Comparison of ENCODE assay signal across 8 cellular contexts in the genomic region with DNA sequence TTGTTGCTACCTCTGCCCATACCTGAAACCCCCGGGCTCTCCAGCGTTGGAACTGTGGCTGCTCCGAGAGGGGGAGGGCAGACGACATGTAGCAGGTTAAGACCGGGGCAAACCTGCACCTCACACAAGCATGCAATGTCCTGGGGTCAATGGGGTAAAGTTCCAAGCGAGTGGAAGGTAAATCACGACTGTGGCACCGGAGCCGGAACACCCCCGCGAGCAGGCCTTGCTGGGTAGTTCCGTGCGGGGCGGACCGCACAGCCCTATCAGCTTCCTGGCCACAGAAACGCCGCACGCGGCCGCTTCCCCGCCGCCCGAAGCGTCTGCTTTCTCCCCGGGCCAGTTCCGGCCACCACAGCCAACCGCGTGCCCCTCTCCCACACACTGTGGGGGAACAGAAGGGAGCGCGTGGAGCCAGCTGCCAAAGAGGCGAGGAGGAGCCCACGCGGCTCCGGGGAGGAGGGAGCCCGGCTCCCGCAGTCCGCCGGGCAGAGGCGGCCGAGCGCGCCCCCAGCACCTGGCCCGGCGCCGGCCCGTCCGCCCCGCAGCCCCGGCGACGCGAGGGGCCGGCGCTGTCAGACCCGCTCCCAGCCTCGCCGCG. TPM values are rescaled to one million over a fixed set of nuclear protein-coding genes. Genes with fewer than 3 reads are reported as not detected.
A peak's percentile ranks its signal among the peaks of the same experiment; 100 is the strongest.
DNase-seq lines count a peak whose midpoint lies in the region; ATAC-seq and TF ChIP-seq lines count a peak whose summit lies in the region.

No MANE protein-coding gene starts in this region.

- no peak overlapping the region for H3K27ac Mint-ChIP-seq in central memory CD8-positive, alpha-beta T cell (ENCODE audit: low read depth)

- H3K4me1 ChIP-seq in SJCRH30 (peaks cover 13% of the 10 kb centered on the region; the same call in 1 of the 2 replicates), liver (ENCODE audit: control insufficient read depth in 4 of 4, insufficient read depth in 4 of 4, low read length in 3 of 4) (peaks cover 4 to 52% (median 35%) of the 10 kb centered on the region in 4 donors), suprapubic skin (peaks cover 22% of the 10 kb centered on the region)

- H3K27me3 ChIP-seq in SJCRH30 (peaks cover 37% of the 10 kb centered on the region), liver (ENCODE audit: control insufficient read depth in 4 of 4, insufficient read depth in 4 of 4, low read length in 3 of 4) (no peaks in the 10 kb centered on the region), suprapubic skin (peaks cover 5% of the 10 kb centered on the region)

- H3K9me3 ChIP-seq in SJCRH30 (replicated peaks) (no peaks in the 10 kb centered on the region), liver (ENCODE audit: control insufficient read depth in 4 of 4, low read length in 3 of 4) (no peaks in the 10 kb centered on the region), suprapubic skin (no peaks in the 10 kb centered on the region)

- peak overlapping the region; percentile 44 to 64 for H3K9ac ChIP-seq in liver (ENCODE audit: low read depth in 1 of 2, low read length in 2 of 2)

- H3K27me3 Mint-ChIP-seq in central memory CD8-positive, alpha-beta T cell: peaks cover 57% of the 10 kb centered on the region

- H3K27ac ChIP-seq in SJCRH30: no peak overlapping the region
- peak overlapping the region; percentile 84 to 89 for H3K27ac ChIP-seq in liver (ENCODE audit: low read depth in 1 of 2, low read length in 2 of 2)
- H3K27ac ChIP-seq in suprapubic skin: peak overlapping the region; percentile 66

- H3K4me3 Mint-ChIP-seq in central memory CD8-positive, alpha-beta T cell: peak overlapping the region; percentile 42

- TF ChIP-seq RAD21 in liver (IDR thresholded peaks at IDR 0.05): no peak

- peak; percentile 20 for DNase-seq in stimulated activated CD4-positive, alpha-beta T cell treated with anti-CD3 and anti-CD28 coated beads, Interleukin-4, amount 100 ng/mL, for 1 hour
- DNase-seq in stimulated activated CD4-positive, alpha-beta T cell treated with anti-CD3 and anti-CD28 coated beads, Interleukin-2, amount 100 ng/mL, for 48 hours: no peak
- peak in 1 of 2 experiments; percentile 20 for DNase-seq in SJCRH30
- DNase-seq in central memory CD8-positive, alpha-beta T cell (ENCODE audit: low spot score in 2 of 2): no peak
- DNase-seq in suprapubic skin (ENCODE audit: low spot score in 2 of 2): no peak

- under 1% methylated on average over 58 of the region's 58 CpGs for whole genome bisulfite sequencing in liver
- WGBS in suprapubic skin: under 1% methylated on average over 27 of the region's 58 CpGs

- no peaks in the 10 kb centered on the region for H3K9me3 Mint-ChIP-seq in central memory CD8-positive, alpha-beta T cell

- H3K4me3 ChIP-seq in SJCRH30: peak overlapping the region; percentile 52
- peak overlapping the region; percentile 61 to 78 (median 72) for H3K4me3 ChIP-seq in liver (ENCODE audit: low read depth in 1 of 3, low read length in 3 of 3)
- H3K4me3 ChIP-seq in suprapubic skin: peak overlapping the region; percentile 61

- no peak for TF ChIP-seq CTCF in liver (IDR thresholded peaks at IDR 0.05; ENCODE audit: low read depth, low read length, missing input control)
- no peak for TF ChIP-seq CTCF in suprapubic skin (IDR thresholded peaks at IDR 0.05)

- no peak for TF ChIP-seq POLR2A in suprapubic skin (IDR thresholded peaks at IDR 0.05)

- ATAC-seq in central memory CD8-positive, alpha-beta T cell (replicated peaks; ENCODE audit: extremely low read depth, poor library complexity, severe bottlenecking): peak; percentile 28
- ATAC-seq in HG03378 (IDR thresholded peaks at IDR 0.05; ENCODE audit: unreplicated experiment): no peak
- no peak for ATAC-seq in GM21529 (IDR thresholded peaks at IDR 0.05; ENCODE audit: unreplicated experiment)

- H3K4me1 Mint-ChIP-seq in central memory CD8-positive, alpha-beta T cell: peaks cover 16% of the 10 kb centered on the region

- H3K36me3 Mint-ChIP-seq in central memory CD8-positive, alpha-beta T cell (ENCODE audit: insufficient read depth): peaks cover 3% of the 10 kb centered on the region

- H3K36me3 ChIP-seq in SJCRH30 (no peaks in the 10 kb centered on the region), liver (ENCODE audit: control insufficient read depth in 4 of 4, insufficient read depth in 3 of 4, low read depth in 1 of 4, low read length in 3 of 4) (no peaks in the 10 kb centered on the region), suprapubic skin (no peaks in the 10 kb centered on the region)

- TF ChIP-seq EP300 in suprapubic skin (IDR thresholded peaks at IDR 0.05): no peak

TF ChIP-seq in liver, 16 proteins besides CTCF, POLR2A, EP300 and RAD21:
- TF ChIP-seq ZBTB33 (IDR thresholded peaks at IDR 0.05) (no peak), JUND (IDR thresholded peaks at IDR 0.05) (peak in 1 of 2 donors; percentile 18), FOXA1 (IDR thresholded peaks at IDR 0.05) (no peak), FOXA2 (IDR thresholded peaks at IDR 0.05) (no peak), YY1 (IDR thresholded peaks at IDR 0.05) (peak; percentile 63), HNF4G (IDR thresholded peaks at IDR 0.05) (peak; percentile 53), REST (IDR thresholded peaks at IDR 0.05) (peak; percentile 79), RXRA (IDR thresholded peaks at IDR 0.05) (peak; percentile 92 to 93), EGR1 (IDR thresholded peaks at IDR 0.05; ENCODE audit: low read depth in 2 of 2) (peak in 1 of 2 donors; percentile 60), HNF4A (conservative IDR thresholded peaks at IDR 0.05) (peak; percentile 84 to 91), TAF1 (conservative IDR thresholded peaks at IDR 0.05) (no peak), ATF3 (IDR thresholded peaks at IDR 0.05) (no peak), GABPA (IDR thresholded peaks at IDR 0.05 in 1 of 2, conservative IDR thresholded peaks at IDR 0.05 in 1 of 2) (peak in 1 of 2 donors; percentile 71), SP1 (IDR thresholded peaks at IDR 0.05) (peak; percentile 77), NR2F2 (IDR thresholded peaks at IDR 0.05) (peak; percentile 32)
- TF ChIP-seq, protein P1, sequence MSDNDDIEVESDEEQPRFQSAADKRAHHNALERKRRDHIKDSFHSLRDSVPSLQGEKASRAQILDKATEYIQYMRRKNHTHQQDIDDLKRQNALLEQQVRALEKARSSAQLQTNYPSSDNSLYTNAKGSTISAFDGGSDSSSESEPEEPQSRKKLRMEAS (IDR thresholded peaks at IDR 0.05): peak; percentile 39

RNA-seq across cellular contexts. Expression of gene SPTBN2, which starts 1.6 kb away (rescaled TPM):
- 4.8 and 8.5 TPM in 2 replicates for total RNA-seq in SJCRH30 (2014; rRNA removed; shearing (Covaris generic))
- total RNA-seq in liver (100 to 1,000 TPM in 1 of 2 donors, 1 to 10 TPM in 1; 9.6 to 103 TPM), suprapubic skin (100 to 1,000 TPM; 337 to 544 (median 450) TPM)
- 10 to 100 TPM; 12.2 to 33.1 TPM for polyA plus RNA-seq in liver

RNA-seq across cellular contexts. Expression of gene RBM4B, which starts 49.7 kb away (rescaled TPM):
- 23.7 and 24.7 TPM in 2 replicates for total RNA-seq in SJCRH30 (2014; rRNA removed; shearing (Covaris generic))
- total RNA-seq in liver: 10 to 100 TPM; 12.3 to 13.8 TPM
- polyA plus RNA-seq in liver: 1 to 10 TPM; 7.1 to 8.8 TPM
- total RNA-seq in suprapubic skin: 10 to 100 TPM; 16.7 to 27.1 (median 22.0) TPM
